Comparison of ENCODE assay signal across 14 cellular contexts in genomic region chr3:180624714-180625113, GRCh38.
A peak's percentile ranks its signal among the peaks of the same experiment; 100 is the strongest.
DNase-seq lines count a peak whose midpoint lies in the region; ATAC-seq and TF ChIP-seq lines count a peak whose summit lies in the region.
"Had no signal": no experiment of that assay in that cellular context is flagged by ENCODE, and none has a peak within 500 bp of the region (broad histone marks: within the 10 kb centered on the region; RNA-seq: fewer than 3 reads in every experiment).

No MANE protein-coding gene starts in this region.

- H3K79me2 ChIP-seq in OCI-LY3 (ENCODE audit: low read length), result peaks cover 8% of the 10 kb centered on the region

- no peak overlapping the region for H2AFZ ChIP-seq in OCI-LY3 (ENCODE audit: low read depth, low read length)

- H3K4me3 ChIP-seq in OCI-LY3 (ENCODE audit: low read length), result no peak overlapping the region
- H3K4me3 ChIP-seq: heart right ventricle had no signal

- H3K4me1 ChIP-seq in OCI-LY3 (ENCODE audit: low read length), result peaks cover 50% of the 10 kb centered on the region
- H3K4me1 ChIP-seq: heart right ventricle had no signal

- no peaks in the 10 kb centered on the region for H4K20me1 ChIP-seq in OCI-LY3 (ENCODE audit: insufficient read depth, low read length)

- no peak overlapping the region for H3K9ac ChIP-seq in OCI-LY3 (ENCODE audit: low read length)

- no peaks in the 10 kb centered on the region for H3K27me3 ChIP-seq in OCI-LY3 (ENCODE audit: low read depth, low read length)
- H3K27me3 ChIP-seq: heart right ventricle, neutrophil had no signal

- ATAC-seq in GM18519 (IDR thresholded peaks at IDR 0.05; ENCODE audit: low FRiP score, unreplicated experiment) (peak; percentile 79), GM19468 (IDR thresholded peaks at IDR 0.05; ENCODE audit: extremely low read depth, unreplicated experiment) (peak; percentile 17), HG02884 (IDR thresholded peaks at IDR 0.05; ENCODE audit: unreplicated experiment) (peak; percentile 59)
- ATAC-seq: heart right ventricle had no signal

- H3K9me3 ChIP-seq in OCI-LY3 (ENCODE audit: insufficient read depth, low read length), result peaks cover 5% of the 10 kb centered on the region; the same call in 1 of the 2 replicates
- H3K9me3 ChIP-seq: neutrophil had no signal

- no peak for DNase-seq in central memory CD4-positive, alpha-beta T cell
- DNase-seq in stimulated activated CD4-positive, alpha-beta T cell treated with anti-CD3 and anti-CD28 coated beads, Interleukin-15, amount 100 ng/mL, for 24 hours, result no peak
- DNase-seq in NCI-H2196 treated with DMSO at 0.1 percent for 48 hours (lab: John Stamatoyannopoulos, UW; ENCODE audit: unreplicated experiment) (no peak), NCI-H774 (lab: John Stamatoyannopoulos, UW) (no peak)
- DNase-seq: heart right ventricle; Karpas-422; NCI-H2171; stimulated activated CD4-positive, alpha-beta T cell treated with anti-CD3 and anti-CD28 coated beads, Interleukin-12 subunit alpha, Interleukin-12 subunit beta, amount 100 ng/mL, for 4 hours; T1000 had no signal

- no peak overlapping the region for H3K4me2 ChIP-seq in OCI-LY3 (ENCODE audit: low read length)

- H3K36me3 ChIP-seq in OCI-LY3 (replicated peaks; ENCODE audit: low read depth, low read length), result peaks cover 60% of the 10 kb centered on the region

- peak overlapping the region; percentile 35 for H3K27ac ChIP-seq in OCI-LY3 (ENCODE audit: low read length)
- H3K27ac ChIP-seq: heart right ventricle, neutrophil had no signal

- TF ChIP-seq CTCF in OCI-LY3 (IDR thresholded peaks at IDR 0.05; ENCODE audit: low read depth, low read length), result no peak

Comparison
In these comparisons a context has a peak if more than half of its experiments do, and no peak if none do; other contexts are left out.
1. ATAC-seq: peak in every context shown above with its lines; median percentile 79 in GM18519; 59 in HG02884; 17 in GM19468.